In genomic region chr12:111873113-111873512, GRCh38 we compare ENCODE assay signal across 1 cellular context.
TF ChIP-seq lines count a peak whose summit lies in the region.

No MANE protein-coding gene starts in this region.

TF ChIP-seq in GM23338, 12 proteins besides CTCF, POLR2A, EP300 and RAD21 (continued from another document):
- TF ChIP-seq ZNF462 (CRISPR knock-in tag; IDR thresholded peaks at IDR 0.05) (no peak), ZNF331 (CRISPR knock-in tag; IDR thresholded peaks at IDR 0.05; ENCODE audit: low read depth) (no peak), EZH2phosphoT487 (IDR thresholded peaks at IDR 0.05; ENCODE audit: unreplicated experiment) (no peak), REST (IDR thresholded peaks at IDR 0.05; ENCODE audit: unreplicated experiment) (no peak), NANOG (IDR thresholded peaks at IDR 0.05; ENCODE audit: borderline replicate concordance) (no peak)
